Comparison of ENCODE assay signal across 1 cellular context in genomic region chr2:169693344-169693743, GRCh38.
A peak's percentile ranks its signal among the peaks of the same experiment; 100 is the strongest.
TF ChIP-seq lines count a peak whose summit lies in the region.

No MANE protein-coding gene starts in this region.

TF ChIP-seq in K562, 482 proteins besides CTCF, POLR2A, EP300 and RAD21:
- TF ChIP-seq MEIS2 (IDR thresholded peaks at IDR 0.05; ENCODE audit: partially characterized antibody) (peak; percentile 46), RERE (CRISPR knock-in tag; IDR thresholded peaks at IDR 0.05; ENCODE audit: borderline replicate concordance) (no peak), ZNF3 (CRISPR knock-in tag; IDR thresholded peaks at IDR 0.05) (no peak), EP400 (IDR thresholded peaks at IDR 0.05) (no peak), PKNOX1 (IDR thresholded peaks at IDR 0.05) (peak; percentile 77), ZNF134 (CRISPR knock-in tag; conservative IDR thresholded peaks at IDR 0.05) (no peak), NFE2 (IDR thresholded peaks at IDR 0.05; ENCODE audit: low read depth) (0 out of 2 replicates have a peak, but pooled peaks have one; percentile 9), RFX1 (IDR thresholded peaks at IDR 0.05) (peak; percentile 85), SRF (CRISPR knock-in tag; IDR thresholded peaks at IDR 0.05) (no peak), PBX2 (CRISPR knock-in tag; IDR thresholded peaks at IDR 0.05; ENCODE audit: low read depth) (no peak), PBX2 (tag; conservative IDR thresholded peaks at IDR 0.05; ENCODE audit: low read depth) (peak; percentile 38; the same call in 1 of the 2 replicates), ZNF354B (CRISPR knock-in tag; IDR thresholded peaks at IDR 0.05) (no peak)
TF ChIP-seq in K562: peak in this region for 5.
